18 cellular contexts compared by ENCODE assay signal in genomic region chr1:184911103-184911502, GRCh38.
"Had no signal": no experiment of that assay in that cellular context is flagged by ENCODE, and none has a peak within 500 bp of the region (broad histone marks: within the 10 kb centered on the region; RNA-seq: fewer than 3 reads in every experiment).

No MANE protein-coding gene starts in this region.

- H3K27me3 Mint-ChIP-seq: activated CD4-positive, alpha-beta T cell treated with anti-CD3 and anti-CD28 coated beads, Interleukin-2, amount 10 ng/mL, durations not matched to agents 24 days and 14 days; activated T-cell treated with anti-CD3 and anti-CD28 coated beads, Interleukin-2, amount 50 U/mL, for 24 hours; dendritic cell treated with granulocyte-macrophage colony-stimulating factor and Interleukin-4, amounts not matched to agents 40 ng/mL and 50 ng/mL, for 4 days had no signal

- ATAC-seq: activated CD8-positive, alpha-beta T cell treated with anti-CD3 and anti-CD28 coated beads, Interleukin-2, amount 10 ng/mL, durations not matched to agents 7 days and 5 days; stimulated activated effector memory CD8-positive, alpha-beta T cell treated with anti-CD3 and anti-CD28 coated beads, Interleukin-12 subunit alpha, Interleukin-12 subunit beta, amount 100 ng/mL, for 72 hours had no signal

- H3K27ac Mint-ChIP-seq: activated CD4-positive, alpha-beta T cell treated with anti-CD3 and anti-CD28 coated beads, Interleukin-2, amount 10 ng/mL, durations not matched to agents 24 days and 14 days; activated CD8-positive, alpha-beta T cell treated with anti-CD3 and anti-CD28 coated beads, Interleukin-2, amount 10 ng/mL, durations not matched to agents 7 days and 5 days; activated T-cell treated with anti-CD3 and anti-CD28 coated beads, Interleukin-2, amount 50 U/mL, for 24 hours; activated T-helper 2 cell treated with anti-CD3 and anti-CD28 coated beads, Interferon-gamma antibody, Interleukin-2, Interleukin-4, amounts not matched to agents 10 μg/mL and 5 μg/mL and 100 μg/mL, durations not matched to agents 14 hours and 24 hours and 36 hours; dendritic cell treated with granulocyte-macrophage colony-stimulating factor and Interleukin-4, amounts not matched to agents 40 ng/mL and 50 ng/mL, for 4 days; nephron; stimulated activated effector memory CD8-positive, alpha-beta T cell treated with anti-CD3 and anti-CD28 coated beads, Interleukin-12 subunit alpha, Interleukin-12 subunit beta, amount 100 ng/mL, for 72 hours had no signal

- H3K4me3 Mint-ChIP-seq: activated CD4-positive, alpha-beta T cell treated with anti-CD3 and anti-CD28 coated beads, Interleukin-2, amount 10 ng/mL, durations not matched to agents 24 days and 14 days; activated CD8-positive, alpha-beta T cell treated with anti-CD3 and anti-CD28 coated beads, Interleukin-2, amount 10 ng/mL, durations not matched to agents 7 days and 5 days; activated T-cell treated with anti-CD3 and anti-CD28 coated beads, Interleukin-2, amount 50 U/mL, for 24 hours; dendritic cell treated with granulocyte-macrophage colony-stimulating factor and Interleukin-4, amounts not matched to agents 40 ng/mL and 50 ng/mL, for 4 days; nephron; stimulated activated effector memory CD8-positive, alpha-beta T cell treated with anti-CD3 and anti-CD28 coated beads, Interleukin-12 subunit alpha, Interleukin-12 subunit beta, amount 100 ng/mL, for 72 hours had no signal

- H3K4me3 ChIP-seq: gastrocnemius medialis, heart left ventricle, left lung, right lobe of liver had no signal

- H3K27ac ChIP-seq: left lung, parathyroid adenoma, right lobe of liver had no signal

- DNase-seq: activated CD4-positive, alpha-beta T cell treated with anti-CD3 and anti-CD28 coated beads, Interleukin-2, amount 10 ng/mL, durations not matched to agents 24 days and 14 days; activated CD4-positive, CD25-positive, alpha-beta regulatory T cell; activated CD8-positive, alpha-beta T cell treated with anti-CD3 and anti-CD28 coated beads, Interleukin-2, amount 10 ng/mL, durations not matched to agents 7 days and 5 days; activated naive CD4-positive, alpha-beta T cell treated with Interleukin-2 at 50 U/mL for 16 hours; activated T-cell treated with anti-CD3 and anti-CD28 coated beads, Interleukin-2, amount 50 U/mL, for 24 hours; cerebellar nuclear complex; effector CD8-positive, alpha-beta T cell; left lung; midbrain; right lobe of liver; stimulated activated CD4-positive, alpha-beta T cell treated with anti-CD3 and anti-CD28 coated beads, Interleukin-4, amount 100 ng/mL, for 24 hours had no signal

- H3K9me3 Mint-ChIP-seq: activated CD4-positive, alpha-beta T cell treated with anti-CD3 and anti-CD28 coated beads, Interleukin-2, amount 10 ng/mL, durations not matched to agents 24 days and 14 days; activated T-cell treated with anti-CD3 and anti-CD28 coated beads, Interleukin-2, amount 50 U/mL, for 24 hours; activated T-helper 2 cell treated with anti-CD3 and anti-CD28 coated beads, Interferon-gamma antibody, Interleukin-2, Interleukin-4, amounts not matched to agents 10 μg/mL and 5 μg/mL and 100 μg/mL, durations not matched to agents 14 hours and 24 hours and 36 hours; dendritic cell treated with granulocyte-macrophage colony-stimulating factor and Interleukin-4, amounts not matched to agents 40 ng/mL and 50 ng/mL, for 4 days; nephron; stimulated activated effector memory CD8-positive, alpha-beta T cell treated with anti-CD3 and anti-CD28 coated beads, Interleukin-12 subunit alpha, Interleukin-12 subunit beta, amount 100 ng/mL, for 72 hours had no signal

- H3K27me3 ChIP-seq: gastrocnemius medialis, heart left ventricle, left lung, right lobe of liver had no signal

- H3K4me1 ChIP-seq: parathyroid adenoma, right lobe of liver had no signal

- H3K4me1 Mint-ChIP-seq: activated CD4-positive, alpha-beta T cell treated with anti-CD3 and anti-CD28 coated beads, Interleukin-2, amount 10 ng/mL, durations not matched to agents 24 days and 14 days; nephron had no signal

- H3K36me3 ChIP-seq: gastrocnemius medialis, heart left ventricle, left lung, right lobe of liver had no signal

- H3K9me3 ChIP-seq: gastrocnemius medialis, heart left ventricle, left lung, right lobe of liver had no signal
